ENCODE assay signal across 1 cellular context in the genomic region with DNA sequence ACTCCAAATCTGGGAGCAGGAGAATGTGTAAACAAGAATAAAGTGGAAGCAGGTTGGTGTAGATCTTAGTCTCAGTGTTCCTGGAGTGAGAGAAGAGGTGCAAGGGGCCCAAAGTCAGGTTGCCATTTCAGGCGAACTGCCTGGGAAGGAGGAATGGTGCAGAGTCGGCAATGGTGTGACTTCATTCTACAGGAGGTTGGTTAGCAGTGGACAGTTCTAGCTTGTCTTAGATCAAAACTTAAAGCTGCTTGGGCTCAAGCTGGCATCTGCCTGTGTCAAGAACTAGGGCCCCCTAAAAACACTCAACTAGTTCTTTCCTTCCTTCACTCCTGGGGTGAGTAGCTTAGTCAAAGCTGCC.
TF ChIP-seq lines count a peak whose summit lies in the region.

No MANE protein-coding gene starts in this region.

TF ChIP-seq in HepG2, 621 proteins besides CTCF, POLR2A, EP300 and RAD21:
- TF ChIP-seq ZC3H4 (CRISPR knock-in tag; IDR thresholded peaks at IDR 0.05; ENCODE audit: borderline replicate concordance) (0 out of 2 replicates have a peak, but pooled peaks have one; percentile 14), ZNF232 (CRISPR knock-in tag; IDR thresholded peaks at IDR 0.05; ENCODE audit: borderline replicate concordance) (0 out of 2 replicates have a peak, but pooled peaks have one; percentile 6), STAG1 (CRISPR knock-in tag; IDR thresholded peaks at IDR 0.05) (no peak), KDM5A (IDR thresholded peaks at IDR 0.05; ENCODE audit: borderline replicate concordance, low read length) (0 out of 2 replicates have a peak, but pooled peaks have one; percentile 49), TOPORS (CRISPR knock-in tag; IDR thresholded peaks at IDR 0.05) (0 out of 2 replicates have a peak, but pooled peaks have one; percentile 23), ZNF510 (CRISPR knock-in tag; IDR thresholded peaks at IDR 0.05; ENCODE audit: low read depth) (no peak), ATF7-NPFF (CRISPR knock-in tag; IDR thresholded peaks at IDR 0.05; ENCODE audit: low read depth) (0 out of 2 replicates have a peak, but pooled peaks have one; percentile 20), FIP1L1 (IDR thresholded peaks at IDR 0.05; ENCODE audit: borderline replicate concordance, insufficient read depth, low read depth, low read length) (peak; percentile 16; the same call in 1 of the 2 replicates), JARID2 (CRISPR knock-in tag; IDR thresholded peaks at IDR 0.05; ENCODE audit: insufficient replicate concordance) (peak; percentile 58), ZNF33B (CRISPR knock-in tag; IDR thresholded peaks at IDR 0.05) (0 out of 2 replicates have a peak, but pooled peaks have one; percentile 14), SRF (IDR thresholded peaks at IDR 0.05; ENCODE audit: low read depth, low read length) (no peak), SIN3B (IDR thresholded peaks at IDR 0.05; ENCODE audit: low read length) (no peak), MLLT10 (CRISPR knock-in tag; IDR thresholded peaks at IDR 0.05) (no peak), ZNF569 (CRISPR knock-in tag; IDR thresholded peaks at IDR 0.05; ENCODE audit: borderline replicate concordance) (0 out of 2 replicates have a peak, but pooled peaks have one; percentile 0), KAT8 (CRISPR knock-in tag; IDR thresholded peaks at IDR 0.05) (no peak), WIZ (CRISPR knock-in tag; IDR thresholded peaks at IDR 0.05) (no peak), ZNF253 (CRISPR knock-in tag; IDR thresholded peaks at IDR 0.05; ENCODE audit: borderline replicate concordance) (0 out of 2 replicates have a peak, but pooled peaks have one; percentile 3), ELF4 (CRISPR knock-in tag; IDR thresholded peaks at IDR 0.05; ENCODE audit: borderline replicate concordance) (0 out of 2 replicates have a peak, but pooled peaks have one; percentile 1)
- TF ChIP-seq, protein P1, sequence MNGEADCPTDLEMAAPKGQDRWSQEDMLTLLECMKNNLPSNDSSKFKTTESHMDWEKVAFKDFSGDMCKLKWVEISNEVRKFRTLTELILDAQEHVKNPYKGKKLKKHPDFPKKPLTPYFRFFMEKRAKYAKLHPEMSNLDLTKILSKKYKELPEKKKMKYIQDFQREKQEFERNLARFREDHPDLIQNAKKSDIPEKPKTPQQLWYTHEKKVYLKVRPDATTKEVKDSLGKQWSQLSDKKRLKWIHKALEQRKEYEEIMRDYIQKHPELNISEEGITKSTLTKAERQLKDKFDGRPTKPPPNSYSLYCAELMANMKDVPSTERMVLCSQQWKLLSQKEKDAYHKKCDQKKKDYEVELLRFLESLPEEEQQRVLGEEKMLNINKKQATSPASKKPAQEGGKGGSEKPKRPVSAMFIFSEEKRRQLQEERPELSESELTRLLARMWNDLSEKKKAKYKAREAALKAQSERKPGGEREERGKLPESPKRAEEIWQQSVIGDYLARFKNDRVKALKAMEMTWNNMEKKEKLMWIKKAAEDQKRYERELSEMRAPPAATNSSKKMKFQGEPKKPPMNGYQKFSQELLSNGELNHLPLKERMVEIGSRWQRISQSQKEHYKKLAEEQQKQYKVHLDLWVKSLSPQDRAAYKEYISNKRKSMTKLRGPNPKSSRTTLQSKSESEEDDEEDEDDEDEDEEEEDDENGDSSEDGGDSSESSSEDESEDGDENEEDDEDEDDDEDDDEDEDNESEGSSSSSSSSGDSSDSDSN (CRISPR knock-in tag; IDR thresholded peaks at IDR 0.05): no peak
- TF ChIP-seq, protein P2, sequence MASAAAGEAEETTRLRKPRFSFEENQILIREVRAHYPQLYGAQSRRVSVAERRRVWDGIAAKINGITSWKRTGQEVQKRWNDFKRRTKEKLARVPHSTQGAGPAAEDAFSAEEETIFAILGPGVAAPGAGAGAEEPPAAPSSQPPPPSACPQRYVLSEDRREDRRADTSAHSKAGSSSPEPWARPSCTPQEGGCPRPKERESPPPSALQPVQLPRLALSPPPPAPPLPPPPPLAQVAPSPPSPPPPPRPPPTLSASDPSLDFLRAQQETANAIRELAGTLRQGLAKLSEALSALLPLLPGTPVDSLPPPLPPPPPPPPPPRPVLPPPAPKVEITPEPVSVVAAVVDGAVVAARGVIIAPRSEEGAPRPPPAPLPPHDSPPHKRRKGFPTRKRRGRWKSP (CRISPR knock-in tag; IDR thresholded peaks at IDR 0.05): no peak
- TF ChIP-seq, protein P3, sequence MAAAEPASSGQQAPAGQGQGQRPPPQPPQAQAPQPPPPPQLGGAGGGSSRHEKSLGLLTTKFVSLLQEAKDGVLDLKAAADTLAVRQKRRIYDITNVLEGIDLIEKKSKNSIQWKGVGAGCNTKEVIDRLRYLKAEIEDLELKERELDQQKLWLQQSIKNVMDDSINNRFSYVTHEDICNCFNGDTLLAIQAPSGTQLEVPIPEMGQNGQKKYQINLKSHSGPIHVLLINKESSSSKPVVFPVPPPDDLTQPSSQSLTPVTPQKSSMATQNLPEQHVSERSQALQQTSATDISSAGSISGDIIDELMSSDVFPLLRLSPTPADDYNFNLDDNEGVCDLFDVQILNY (CRISPR knock-in tag; conservative IDR thresholded peaks at IDR 0.05): no peak
- TF ChIP-seq, protein P4, sequence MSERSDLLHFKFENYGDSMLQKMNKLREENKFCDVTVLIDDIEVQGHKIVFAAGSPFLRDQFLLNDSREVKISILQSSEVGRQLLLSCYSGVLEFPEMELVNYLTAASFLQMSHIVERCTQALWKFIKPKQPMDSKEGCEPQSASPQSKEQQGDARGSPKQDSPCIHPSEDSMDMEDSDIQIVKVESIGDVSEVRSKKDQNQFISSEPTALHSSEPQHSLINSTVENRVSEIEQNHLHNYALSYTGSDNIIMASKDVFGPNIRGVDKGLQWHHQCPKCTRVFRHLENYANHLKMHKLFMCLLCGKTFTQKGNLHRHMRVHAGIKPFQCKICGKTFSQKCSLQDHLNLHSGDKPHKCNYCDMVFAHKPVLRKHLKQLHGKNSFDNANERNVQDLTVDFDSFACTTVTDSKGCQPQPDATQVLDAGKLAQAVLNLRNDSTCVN (CRISPR knock-in tag; IDR thresholded peaks at IDR 0.05; ENCODE audit: borderline replicate concordance): 0 out of 2 replicates have a peak, but pooled peaks have one; percentile 23
- TF ChIP-seq, protein P5, sequence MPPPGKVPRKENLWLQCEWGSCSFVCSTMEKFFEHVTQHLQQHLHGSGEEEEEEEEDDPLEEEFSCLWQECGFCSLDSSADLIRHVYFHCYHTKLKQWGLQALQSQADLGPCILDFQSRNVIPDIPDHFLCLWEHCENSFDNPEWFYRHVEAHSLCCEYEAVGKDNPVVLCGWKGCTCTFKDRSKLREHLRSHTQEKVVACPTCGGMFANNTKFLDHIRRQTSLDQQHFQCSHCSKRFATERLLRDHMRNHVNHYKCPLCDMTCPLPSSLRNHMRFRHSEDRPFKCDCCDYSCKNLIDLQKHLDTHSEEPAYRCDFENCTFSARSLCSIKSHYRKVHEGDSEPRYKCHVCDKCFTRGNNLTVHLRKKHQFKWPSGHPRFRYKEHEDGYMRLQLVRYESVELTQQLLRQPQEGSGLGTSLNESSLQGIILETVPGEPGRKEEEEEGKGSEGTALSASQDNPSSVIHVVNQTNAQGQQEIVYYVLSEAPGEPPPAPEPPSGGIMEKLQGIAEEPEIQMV (CRISPR knock-in tag; IDR thresholded peaks at IDR 0.05; ENCODE audit: low read depth): peak; percentile 11; the same call in 1 of the 2 replicates
- TF ChIP-seq, protein P6, sequence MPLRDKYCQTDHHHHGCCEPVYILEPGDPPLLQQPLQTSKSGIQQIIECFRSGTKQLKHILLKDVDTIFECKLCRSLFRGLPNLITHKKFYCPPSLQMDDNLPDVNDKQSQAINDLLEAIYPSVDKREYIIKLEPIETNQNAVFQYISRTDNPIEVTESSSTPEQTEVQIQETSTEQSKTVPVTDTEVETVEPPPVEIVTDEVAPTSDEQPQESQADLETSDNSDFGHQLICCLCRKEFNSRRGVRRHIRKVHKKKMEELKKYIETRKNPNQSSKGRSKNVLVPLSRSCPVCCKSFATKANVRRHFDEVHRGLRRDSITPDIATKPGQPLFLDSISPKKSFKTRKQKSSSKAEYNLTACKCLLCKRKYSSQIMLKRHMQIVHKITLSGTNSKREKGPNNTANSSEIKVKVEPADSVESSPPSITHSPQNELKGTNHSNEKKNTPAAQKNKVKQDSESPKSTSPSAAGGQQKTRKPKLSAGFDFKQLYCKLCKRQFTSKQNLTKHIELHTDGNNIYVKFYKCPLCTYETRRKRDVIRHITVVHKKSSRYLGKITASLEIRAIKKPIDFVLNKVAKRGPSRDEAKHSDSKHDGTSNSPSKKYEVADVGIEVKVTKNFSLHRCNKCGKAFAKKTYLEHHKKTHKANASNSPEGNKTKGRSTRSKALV (CRISPR knock-in tag; IDR thresholded peaks at IDR 0.05): 0 out of 2 replicates have a peak, but pooled peaks have one; percentile 10
